Comparison of ENCODE assay signal across 16 cellular contexts in the genomic region with DNA sequence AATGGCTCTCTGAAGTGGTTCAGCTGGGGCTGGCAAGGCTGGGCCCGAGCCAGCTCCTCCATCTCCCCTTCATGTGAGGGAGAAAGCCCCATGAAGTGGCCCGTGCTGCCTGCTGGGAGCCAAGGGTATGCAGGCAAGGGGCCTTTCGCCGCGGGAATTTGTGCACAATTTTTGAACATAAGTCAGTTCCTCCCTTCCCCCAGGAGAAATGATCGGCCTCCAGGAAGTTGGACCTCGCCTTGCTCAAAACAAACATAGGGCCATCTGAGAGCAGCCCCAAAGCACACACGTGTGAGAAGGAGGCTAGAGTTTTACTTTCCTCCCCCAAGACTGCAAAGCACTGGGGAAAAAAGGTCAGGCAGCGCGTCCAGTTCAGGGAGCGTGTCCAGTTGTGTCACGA.
DNase-seq lines count a peak whose midpoint lies in the region; ATAC-seq and TF ChIP-seq lines count a peak whose summit lies in the region.
"Had no signal": no experiment of that assay in that cellular context is flagged by ENCODE, and none has a peak within 500 bp of the region (broad histone marks: within the 10 kb centered on the region; RNA-seq: fewer than 3 reads in every experiment).

No MANE protein-coding gene starts in this region.

- H3K4me3 ChIP-seq in BLaER1 (no peak overlapping the region), hepatocyte (no peak overlapping the region), mesendoderm (ENCODE audit: low read length) (no peak overlapping the region)
- H3K4me3 ChIP-seq: dorsolateral prefrontal cortex had no signal

- ATAC-seq in HG03342 (IDR thresholded peaks at IDR 0.05; ENCODE audit: unreplicated experiment): no peak
- no peak for ATAC-seq in HG02798 (IDR thresholded peaks at IDR 0.05; ENCODE audit: poor library complexity, unreplicated experiment)

- H4K8ac ChIP-seq in mesendoderm (ENCODE audit: low read depth, low read length): no peak overlapping the region

- H3K4me1 ChIP-seq in BLaER1: peaks cover 53% of the 10 kb centered on the region
- peaks cover 44% of the 10 kb centered on the region for H3K4me1 ChIP-seq in hepatocyte (ENCODE audit: insufficient read depth)
- H3K4me1 ChIP-seq in mesendoderm (ENCODE audit: control insufficient read depth, low read depth, low read length): no peaks in the 10 kb centered on the region

- no peak overlapping the region for H2BK120ac ChIP-seq in mesendoderm (ENCODE audit: low read depth, low read length)

- peak overlapping the region; percentile 86 for H3K4me2 ChIP-seq in BLaER1
- peak overlapping the region; percentile 53 for H3K4me2 ChIP-seq in hepatocyte
- no peak overlapping the region for H3K4me2 ChIP-seq in mesendoderm (ENCODE audit: low read length)

- WGBS in hepatocyte (ENCODE audit: low lambda C conversion rate, missing lambda C conversion rate): 64% methylated on average over 12 of the region's 12 CpGs
- WGBS in mesendoderm (ENCODE audit: extremely low coverage, insufficient coverage, low lambda C conversion rate): no CpG with 5 or more reads among the region's 12 CpGs

- no peaks in the 10 kb centered on the region for H3K27me3 ChIP-seq in BLaER1
- no peaks in the 10 kb centered on the region for H3K27me3 ChIP-seq in hepatocyte
- H3K27me3 ChIP-seq in mesendoderm (ENCODE audit: insufficient read depth, low read length, poor library complexity): no peaks in the 10 kb centered on the region

- H3K18ac ChIP-seq in mesendoderm (ENCODE audit: low read length): no peak overlapping the region

- H2BK5ac ChIP-seq in mesendoderm (ENCODE audit: low read length): no peak overlapping the region

- H3K36me3 Mint-ChIP-seq in progenitor cell of endocrine pancreas (ENCODE audit: insufficient read depth): no peaks in the 10 kb centered on the region
- H3K36me3 Mint-ChIP-seq: activated naive CD4-positive, alpha-beta T cell treated with anti-CD3 and anti-CD28 coated beads, Interleukin-2, amount 10 ng/mL, durations not matched to agents 7 days and 5 days; CD4-positive, alpha-beta memory T cell had no signal

- H3K36me3 ChIP-seq in BLaER1 (no peaks in the 10 kb centered on the region), hepatocyte (replicated peaks; ENCODE audit: insufficient read depth, low read depth) (no peaks in the 10 kb centered on the region), mesendoderm (ENCODE audit: control insufficient read depth, insufficient read depth, low read length) (no peaks in the 10 kb centered on the region)

- no peak overlapping the region for H4K5ac ChIP-seq in mesendoderm (ENCODE audit: low read length)

- no peak overlapping the region for H3K23ac ChIP-seq in mesendoderm (ENCODE audit: low read length)

- no peak overlapping the region for H2AK5ac ChIP-seq in mesendoderm (ENCODE audit: low read length)

- H3K9me3 ChIP-seq in BLaER1 (no peaks in the 10 kb centered on the region), hepatocyte (ENCODE audit: low read depth) (no peaks in the 10 kb centered on the region)

- H2AFZ ChIP-seq in hepatocyte: no peak overlapping the region

- no peaks in the 10 kb centered on the region for H3K9me3 Mint-ChIP-seq in progenitor cell of endocrine pancreas (ENCODE audit: low read depth)
- H3K9me3 Mint-ChIP-seq: activated naive CD4-positive, alpha-beta T cell treated with anti-CD3 and anti-CD28 coated beads, Interleukin-2, amount 10 ng/mL, durations not matched to agents 7 days and 5 days had no signal

- H3K4me1 Mint-ChIP-seq in progenitor cell of endocrine pancreas (ENCODE audit: low read depth): peaks cover 69% of the 10 kb centered on the region
- H3K4me1 Mint-ChIP-seq: activated naive CD4-positive, alpha-beta T cell treated with anti-CD3 and anti-CD28 coated beads, Interleukin-2, amount 10 ng/mL, durations not matched to agents 7 days and 5 days; CD4-positive, alpha-beta memory T cell had no signal

- H3K9ac ChIP-seq in BLaER1: no peak overlapping the region
- H3K9ac ChIP-seq in mesendoderm (ENCODE audit: low read length): no peak overlapping the region

- no peaks in the 10 kb centered on the region for H3K27me3 Mint-ChIP-seq in progenitor cell of endocrine pancreas
- H3K27me3 Mint-ChIP-seq: activated naive CD4-positive, alpha-beta T cell treated with anti-CD3 and anti-CD28 coated beads, Interleukin-2, amount 10 ng/mL, durations not matched to agents 7 days and 5 days had no signal

- no peak overlapping the region for H3K4ac ChIP-seq in mesendoderm (ENCODE audit: low read depth, low read length)

- no peaks in the 10 kb centered on the region for H3K79me1 ChIP-seq in mesendoderm (ENCODE audit: low read length)

- peak overlapping the region; percentile 29 for H3K27ac Mint-ChIP-seq in progenitor cell of endocrine pancreas
- H3K27ac Mint-ChIP-seq: activated naive CD4-positive, alpha-beta T cell treated with anti-CD3 and anti-CD28 coated beads, Interleukin-2, amount 10 ng/mL, durations not matched to agents 7 days and 5 days; CD4-positive, alpha-beta memory T cell had no signal

- no peak overlapping the region for H2BK15ac ChIP-seq in mesendoderm (replicated peaks; ENCODE audit: low read depth)

- peak overlapping the region; percentile 12 for H3K4me3 Mint-ChIP-seq in progenitor cell of endocrine pancreas (ENCODE audit: low read depth)
- H3K4me3 Mint-ChIP-seq: activated naive CD4-positive, alpha-beta T cell treated with anti-CD3 and anti-CD28 coated beads, Interleukin-2, amount 10 ng/mL, durations not matched to agents 7 days and 5 days; CD4-positive, alpha-beta memory T cell had no signal

- H3K27ac ChIP-seq in BLaER1 (no peak overlapping the region), VCaP (peak overlapping the region; percentile 55), hepatocyte (peak overlapping the region; percentile 87), mesendoderm (ENCODE audit: low read depth, low read length) (no peak overlapping the region)
- H3K27ac ChIP-seq: RWPE1 had no signal

- no peaks in the 10 kb centered on the region for H3K9me2 ChIP-seq in hepatocyte (replicated peaks; ENCODE audit: insufficient read depth)

- H3K56ac ChIP-seq in mesendoderm (ENCODE audit: low read length): no peak overlapping the region

- no peaks in the 10 kb centered on the region for H3K79me2 ChIP-seq in hepatocyte
- H3K79me2 ChIP-seq in mesendoderm (ENCODE audit: control insufficient read depth, insufficient read depth, low read length): no peaks in the 10 kb centered on the region

- no peak for TF ChIP-seq CTCF in VCaP (conservative IDR thresholded peaks at IDR 0.05)
- TF ChIP-seq CTCF in hepatocyte (IDR thresholded peaks at IDR 0.05; ENCODE audit: poor library complexity): no peak
- no peak for TF ChIP-seq CTCF in progenitor cell of endocrine pancreas (IDR thresholded peaks at IDR 0.05; ENCODE audit: unreplicated experiment)

- H4K20me1 ChIP-seq in BLaER1 (no peaks in the 10 kb centered on the region), hepatocyte (ENCODE audit: insufficient read depth, poor library complexity, severe bottlenecking) (no peaks in the 10 kb centered on the region)

- DNase-seq in hepatocyte (ENCODE audit: low spot score): peak; percentile 37
- DNase-seq in progenitor cell of endocrine pancreas (ENCODE audit: low spot score, unreplicated experiment): no peak
- no peak for DNase-seq in mesendoderm
- DNase-seq in stimulated activated CD8-positive, alpha-beta memory T cell treated with anti-CD3 and anti-CD28 coated beads, Interleukin-4, amount 100 ng/mL, for 48 hours: no peak
- DNase-seq: activated CD4-positive, alpha-beta T cell treated with anti-CD3 and anti-CD28 coated beads, Interleukin-2, amount 50 U/mL, for 1 hour; activated naive CD4-positive, alpha-beta T cell treated with anti-CD3 and anti-CD28 coated beads, Interleukin-2, amount 10 ng/mL, durations not matched to agents 7 days and 5 days; CD4-positive, alpha-beta memory T cell; dorsolateral prefrontal cortex; EL; NCI-H2029; stimulated activated CD4-positive, alpha-beta T cell treated with anti-CD3 and anti-CD28 coated beads, Interleukin-4, amount 100 ng/mL, for 4 hours had no signal

Comparison
In these comparisons a context has a peak if more than half of its experiments do, and no peak if none do; other contexts are left out.
1. H3K27ac ChIP-seq: peak in VCaP (single experiment) and hepatocyte (single experiment); none in BLaER1 (single experiment) and mesendoderm (single experiment).